Comparison of ENCODE assay signal across 14 cellular contexts in the genomic region with DNA sequence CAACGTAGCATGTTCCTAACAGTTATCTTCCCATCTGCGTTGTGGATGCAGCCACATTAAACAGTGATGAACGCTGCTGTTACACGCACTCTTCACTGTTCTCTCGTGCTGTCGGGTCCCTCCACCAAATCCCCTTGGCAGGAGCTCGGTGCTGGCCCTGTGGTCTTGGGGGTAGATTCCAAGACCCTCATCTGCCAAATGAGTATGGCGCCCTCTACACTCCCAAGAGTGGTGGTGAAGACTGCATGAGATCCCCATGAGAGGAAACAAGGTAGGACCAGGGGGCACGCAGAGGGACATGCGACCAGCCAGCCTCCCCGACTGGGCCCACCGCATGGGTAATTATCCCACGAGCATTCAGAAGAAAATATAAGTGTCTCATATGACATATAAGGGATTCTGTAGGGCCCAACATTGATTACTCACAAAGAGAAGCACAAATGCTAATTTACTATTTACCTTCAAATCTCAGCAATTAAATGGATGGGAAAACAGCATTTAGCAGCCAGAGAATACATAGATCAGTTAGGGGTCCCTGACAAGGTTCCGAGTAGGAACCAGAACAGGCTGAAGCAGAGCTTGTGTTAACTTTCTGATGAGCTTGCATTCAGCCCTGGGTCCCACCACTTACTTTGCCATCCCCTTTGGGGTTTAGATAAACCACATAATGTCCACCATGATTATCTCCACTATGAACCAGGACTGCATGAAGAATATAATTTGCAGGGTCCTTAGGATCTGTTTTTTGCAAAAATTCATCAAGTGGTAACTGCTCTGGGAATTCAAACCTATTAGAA. TPM values are rescaled to one million over a fixed set of nuclear protein-coding genes. Genes with fewer than 3 reads are reported as not detected.
DNase-seq lines count a peak whose midpoint lies in the region; ATAC-seq, FAIRE-seq and TF ChIP-seq lines count a peak whose summit lies in the region.
"Had no signal": no experiment of that assay in that cellular context is flagged by ENCODE, and none has a peak within 500 bp of the region (broad histone marks: within the 10 kb centered on the region; RNA-seq: fewer than 3 reads in every experiment).

No MANE protein-coding gene starts in this region.

- no peak for FAIRE-seq in HepG2 (lab: Jason Lieb, UNC)
- FAIRE-seq: endometrium had no signal

- H3K27ac ChIP-seq in CD4-positive, CD25-positive, alpha-beta regulatory T cell (ENCODE audit: insufficient read depth, low read length, poor library complexity, severe bottlenecking) = no peak overlapping the region
- H3K27ac ChIP-seq in HepG2 (ENCODE audit: extremely low read length, insufficient read depth, low read length) = no peak overlapping the region

- DNase-seq in CD4-positive, CD25-positive, alpha-beta regulatory T cell = no peak
- DNase-seq in GM13977 (ENCODE audit: low spot score) = no peak
- no peak for DNase-seq in astrocyte of the cerebellum (ENCODE audit: low read depth)
- peak; percentile 32 for DNase-seq in HepG2 (ENCODE audit: low spot score)
- no peak for DNase-seq in globus pallidus (ENCODE audit: low spot score)
- DNase-seq in SIG-M5 (lab: John Stamatoyannopoulos, UW) = no peak
- DNase-seq in OCI-M1 (lab: John Stamatoyannopoulos, UW) = no peak
- DNase-seq in NCI-H345 treated with DMSO at 0.1 percent for 48 hours (lab: John Stamatoyannopoulos, UW; ENCODE audit: unreplicated experiment) = no peak
- DNase-seq: DMS79, NCI-H510A had no signal

- intact Hi-C loops in HepG2 (cut with micrococcal nuclease; ENCODE audit: unreplicated experiment) = loop anchor here (1.0 to 5.0 kb wide), 3 partner anchors 102 to 231 kb away; no protein-coding TSS in a partner anchor

- no peak overlapping the region for H3K4me2 ChIP-seq in HepG2 (ENCODE audit: low read depth, low read length)

- peak overlapping the region in 2 of 3 donors; percentile 1 to 20 for H3K27ac Mint-ChIP-seq in CD4-positive, CD25-positive, alpha-beta regulatory T cell

- H3K27me3 ChIP-seq in CD4-positive, CD25-positive, alpha-beta regulatory T cell (ENCODE audit: control insufficient read depth, insufficient read depth, low read length) = no peaks in the 10 kb centered on the region
- H3K27me3 ChIP-seq in HepG2 (ENCODE audit: control insufficient read depth in 1 of 2, insufficient read depth in 2 of 2, low read length in 2 of 2) = no peaks in the 10 kb centered on the region

- H2AFZ ChIP-seq in HepG2 (ENCODE audit: low read length) = no peak overlapping the region

- peaks cover 4 to 10% (median 9%) of the 10 kb centered on the region in 4 donors for H3K4me1 Mint-ChIP-seq in CD4-positive, CD25-positive, alpha-beta regulatory T cell

- H3K9me3 ChIP-seq in CD4-positive, CD25-positive, alpha-beta regulatory T cell (ENCODE audit: control insufficient read depth in 2 of 2, low read length in 2 of 2) = no peaks in the 10 kb centered on the region
- no peaks in the 10 kb centered on the region for H3K9me3 ChIP-seq in HepG2 (ENCODE audit: low read length)

- TF ChIP-seq CTCF in GM13977 (IDR thresholded peaks at IDR 0.05; ENCODE audit: extremely low read depth, insufficient read depth, missing control alignments) = peak; percentile 22
- TF ChIP-seq CTCF in astrocyte of the cerebellum (IDR thresholded peaks at IDR 0.05; ENCODE audit: low read depth, low read length, missing control alignments) = peak; percentile 40
- TF ChIP-seq CTCF in HepG2 (CRISPR knock-in tag; IDR thresholded peaks at IDR 0.05) = peak; percentile 58

- TF ChIP-seq RAD21 in HepG2 (CRISPR knock-in tag; IDR thresholded peaks at IDR 0.05) = no peak

- BruUV-seq in HepG2 (replicated peaks; lab: Mats Ljungman, UMichigan) = no TSS peak

- POLR2A ChIA-PET in HepG2 (lab: Yijun Ruan, JAX) = no interaction called here

- peaks cover 11% of the 10 kb centered on the region; the same call in 1 of the 2 replicates for H4K20me1 ChIP-seq in HepG2 (ENCODE audit: insufficient read depth, low read length)

- H3K27me3 Mint-ChIP-seq in CD4-positive, CD25-positive, alpha-beta regulatory T cell = no peaks in the 10 kb centered on the region

- 90% methylated on average over 14 of the region's 14 CpGs for WGBS in HepG2 (ENCODE audit: low lambda C conversion rate)

- H3K36me3 ChIP-seq in CD4-positive, CD25-positive, alpha-beta regulatory T cell (ENCODE audit: control insufficient read depth, insufficient read depth, low read length) = peaks cover 95% of the 10 kb centered on the region
- H3K36me3 ChIP-seq in HepG2 (replicated peaks in 1 of 2; ENCODE audit: control insufficient read depth in 1 of 2, insufficient read depth in 2 of 2, low read length in 2 of 2) = peaks cover 64 to 95% of the 10 kb centered on the region in 2 experiments

- CTCF ChIA-PET in HepG2 (lab: Yijun Ruan, JAX; ENCODE audit: low intra/inter-chr PET ratio, low total read pairs) = interaction anchor here (1.4 to 2.5 kb wide), 4 partner anchors 31 to 229 kb away, joined by 7 to 20 read pairs (median 9); no protein-coding TSS in a partner anchor

- no peaks in the 10 kb centered on the region for H3K4me1 ChIP-seq in CD4-positive, CD25-positive, alpha-beta regulatory T cell (ENCODE audit: control insufficient read depth, insufficient read depth, low read length, poor library complexity, severe bottlenecking)
- no peaks in the 10 kb centered on the region for H3K4me1 ChIP-seq in HepG2 (ENCODE audit: insufficient read depth, low read length)

- no peak overlapping the region for H3K4me3 Mint-ChIP-seq in CD4-positive, CD25-positive, alpha-beta regulatory T cell

- no peak for TF ChIP-seq POLR2A in HepG2 (IDR thresholded peaks at IDR 0.05; ENCODE audit: insufficient read depth in 1 of 2, low read depth in 2 of 2, low read length in 2 of 2)

- in situ Hi-C loops in GM13977 (cut with MboI; ENCODE audit: low pct_unique_long_range_greater_than_20kb, low sequenced_read_pairs, unreplicated experiment) = no loop called here
- in situ Hi-C loops in astrocyte of the cerebellum (cut with HindIII; ENCODE audit: low sequenced_read_pairs) = loop anchor here (25.0 kb wide), 1 partner anchor 94 kb away; no protein-coding TSS in a partner anchor
- in situ Hi-C loops in HepG2 (cut with HindIII; ENCODE audit: extremely low pct_ligation_motif_present, low pct_unique_long_range_greater_than_20kb) = no loop called here

- peaks cover 59% of the 10 kb centered on the region for H3K36me3 Mint-ChIP-seq in CD4-positive, CD25-positive, alpha-beta regulatory T cell

- TF ChIP-seq EP300 in HepG2 (IDR thresholded peaks at IDR 0.05; ENCODE audit: low read depth in 2 of 2, low read length in 2 of 2) = no peak
- TF ChIP-seq EP300 in HepG2 (CRISPR knock-in tag; IDR thresholded peaks at IDR 0.05; ENCODE audit: borderline replicate concordance) = no peak

- H3K9ac ChIP-seq in HepG2 (ENCODE audit: insufficient read depth, low read depth, low read length) = no peak overlapping the region

- H3K4me3 ChIP-seq in CD4-positive, CD25-positive, alpha-beta regulatory T cell (ENCODE audit: low read depth, low read length) = no peak overlapping the region
- H3K4me3 ChIP-seq in astrocyte of the cerebellum (ENCODE audit: low read depth, low read length) = no peak overlapping the region
- H3K4me3 ChIP-seq in HepG2 (replicated peaks in 1 of 3; ENCODE audit: insufficient read depth in 1 of 3, low read depth in 2 of 3, low read length in 3 of 3) = no peak overlapping the region

- no peak for ATAC-seq in CD4-positive, CD25-positive, alpha-beta regulatory T cell (ENCODE audit: low read depth in 2 of 2)
- ATAC-seq in HepG2 = peak; percentile 67

- H3K9me3 Mint-ChIP-seq in CD4-positive, CD25-positive, alpha-beta regulatory T cell = no peaks in the 10 kb centered on the region

- no peaks in the 10 kb centered on the region for H3K79me2 ChIP-seq in HepG2 (ENCODE audit: insufficient read depth, low read length)

RNA-seq across cellular contexts. Expression of a gene that starts 23.8 kb away (rescaled TPM):
- total RNA-seq in CD4-positive, CD25-positive, alpha-beta regulatory T cell = not detected
- polyA plus RNA-seq in CD4-positive, CD25-positive, alpha-beta regulatory T cell = not detected
- not detected in 2 replicates for total RNA-seq in HepG2 (2016; rRNA removed; fragmentation: Illumina TruSeq; extraction: Trizol)
- total RNA-seq in HepG2 (2016; cell fraction: cytosol; rRNA removed; fragmentation: Illumina TruSeq; extraction: Trizol; ENCODE audit: low read depth) = not detected in 2 replicates
- not detected in 2 replicates for total RNA-seq in HepG2 (2016; cell fraction: insoluble cytoplasmic fraction; rRNA removed; fragmentation: Illumina TruSeq; extraction: Trizol)
- total RNA-seq in HepG2 (2016; cell fraction: membrane; rRNA removed; fragmentation: Illumina TruSeq; extraction: Trizol) = 0.19 TPM in 1 of 2 replicates, not detected in the other
- not detected in 2 replicates for total RNA-seq in HepG2 (2016; cell fraction: nucleus; rRNA removed; fragmentation: Illumina TruSeq; extraction: Trizol)
- 0.14 TPM in 1 of 2 replicates, not detected in the other for polyA plus RNA-seq in HepG2 (2011; rRNA removed)
- not detected in 2 replicates for polyA plus RNA-seq in HepG2 (2011; cell fraction: cytosol; rRNA removed)
- polyA plus RNA-seq in HepG2 (2011; cell fraction: nucleus; rRNA removed) = not detected in 2 replicates
- not detected in 2 replicates for polyA plus RNA-seq in HepG2 (2012)
- not detected in 2 replicates for polyA plus RNA-seq in HepG2 (2016; cell fraction: cytosol; fragmentation: Illumina TruSeq; extraction: Trizol; ENCODE audit: low read depth)
- polyA plus RNA-seq in HepG2 (2016; cell fraction: insoluble cytoplasmic fraction; fragmentation: Illumina TruSeq; extraction: Trizol; ENCODE audit: low read depth) = not detected in 2 replicates
- not detected in 2 replicates for polyA plus RNA-seq in HepG2 (2016; cell fraction: membrane; fragmentation: Illumina TruSeq; extraction: Trizol; ENCODE audit: low read depth)
- not detected in 2 replicates for polyA plus RNA-seq in HepG2 (2016; cell fraction: nucleus; fragmentation: Illumina TruSeq; extraction: Trizol; ENCODE audit: insufficient read depth, low read depth)
- polyA minus RNA-seq in HepG2 (2011; rRNA and poly(A)+ RNA removed; ENCODE audit: low replicate concordance) = 0.12 TPM in 1 of 2 replicates, not detected in the other
- polyA minus RNA-seq in HepG2 (2011; cell fraction: cytosol; rRNA and poly(A)+ RNA removed) = not detected in 2 replicates
- polyA minus RNA-seq in HepG2 (2011; cell fraction: nucleus; rRNA and poly(A)+ RNA removed) = not detected in 2 replicates
- total RNA-seq: LHCN-M2, urinary bladder had no signal
- polyA plus RNA-seq: adipose tissue, urinary bladder had no signal

RNA-seq across cellular contexts. Expression of a gene that starts 37.2 kb away (rescaled TPM):
- total RNA-seq in CD4-positive, CD25-positive, alpha-beta regulatory T cell = 55.3 TPM
- polyA plus RNA-seq in CD4-positive, CD25-positive, alpha-beta regulatory T cell = 10 to 100 TPM; 72.4 to 94.8 (median 76.9) TPM
- total RNA-seq in HepG2 (2016; rRNA removed; fragmentation: Illumina TruSeq; extraction: Trizol) = 345 and 349 TPM in 2 replicates
- 202 and 227 TPM in 2 replicates for total RNA-seq in HepG2 (2016; cell fraction: cytosol; rRNA removed; fragmentation: Illumina TruSeq; extraction: Trizol; ENCODE audit: low read depth)
- total RNA-seq in HepG2 (2016; cell fraction: insoluble cytoplasmic fraction; rRNA removed; fragmentation: Illumina TruSeq; extraction: Trizol) = 351 and 370 TPM in 2 replicates
- 185 and 210 TPM in 2 replicates for total RNA-seq in HepG2 (2016; cell fraction: membrane; rRNA removed; fragmentation: Illumina TruSeq; extraction: Trizol)
- total RNA-seq in HepG2 (2016; cell fraction: nucleus; rRNA removed; fragmentation: Illumina TruSeq; extraction: Trizol) = 126 and 138 TPM in 2 replicates
- 173 and 193 TPM in 2 replicates for polyA plus RNA-seq in HepG2 (2011; rRNA removed)
- 139 and 221 TPM in 2 replicates for polyA plus RNA-seq in HepG2 (2011; cell fraction: cytosol; rRNA removed)
- polyA plus RNA-seq in HepG2 (2011; cell fraction: nucleus; rRNA removed) = 209 and 223 TPM in 2 replicates
- polyA plus RNA-seq in HepG2 (2012) = 167 and 252 TPM in 2 replicates
- polyA plus RNA-seq in HepG2 (2016; cell fraction: cytosol; fragmentation: Illumina TruSeq; extraction: Trizol; ENCODE audit: low read depth) = 224 and 244 TPM in 2 replicates
- 425 and 448 TPM in 2 replicates for polyA plus RNA-seq in HepG2 (2016; cell fraction: insoluble cytoplasmic fraction; fragmentation: Illumina TruSeq; extraction: Trizol; ENCODE audit: low read depth)
- 197 and 214 TPM in 2 replicates for polyA plus RNA-seq in HepG2 (2016; cell fraction: membrane; fragmentation: Illumina TruSeq; extraction: Trizol; ENCODE audit: low read depth)
- polyA plus RNA-seq in HepG2 (2016; cell fraction: nucleus; fragmentation: Illumina TruSeq; extraction: Trizol; ENCODE audit: insufficient read depth, low read depth) = 269 and 287 TPM in 2 replicates
- polyA minus RNA-seq in HepG2 (2011; rRNA and poly(A)+ RNA removed; ENCODE audit: low replicate concordance) = 186 and 379 TPM in 2 replicates
- polyA minus RNA-seq in HepG2 (2011; cell fraction: cytosol; rRNA and poly(A)+ RNA removed) = 166 and 175 TPM in 2 replicates
- polyA minus RNA-seq in HepG2 (2011; cell fraction: nucleus; rRNA and poly(A)+ RNA removed) = 55.6 and 67.6 TPM in 2 replicates

RNA-seq across cellular contexts. Expression of a gene that starts 57.7 kb away (rescaled TPM):
- total RNA-seq in CD4-positive, CD25-positive, alpha-beta regulatory T cell = 296 TPM
- 1 to 10 TPM; 6.8 to 9.1 (median 7.0) TPM for polyA plus RNA-seq in CD4-positive, CD25-positive, alpha-beta regulatory T cell
- 173 and 177 TPM in 2 replicates for total RNA-seq in HepG2 (2016; rRNA removed; fragmentation: Illumina TruSeq; extraction: Trizol)
- total RNA-seq in HepG2 (2016; cell fraction: cytosol; rRNA removed; fragmentation: Illumina TruSeq; extraction: Trizol; ENCODE audit: low read depth) = 42.2 and 47.1 TPM in 2 replicates
- total RNA-seq in HepG2 (2016; cell fraction: insoluble cytoplasmic fraction; rRNA removed; fragmentation: Illumina TruSeq; extraction: Trizol) = 166 and 185 TPM in 2 replicates
- 53.5 and 58.7 TPM in 2 replicates for total RNA-seq in HepG2 (2016; cell fraction: membrane; rRNA removed; fragmentation: Illumina TruSeq; extraction: Trizol)
- 231 and 239 TPM in 2 replicates for total RNA-seq in HepG2 (2016; cell fraction: nucleus; rRNA removed; fragmentation: Illumina TruSeq; extraction: Trizol)
- 52.5 and 58.4 TPM in 2 replicates for polyA plus RNA-seq in HepG2 (2011; rRNA removed)
- 16.6 and 26.6 TPM in 2 replicates for polyA plus RNA-seq in HepG2 (2011; cell fraction: cytosol; rRNA removed)
- polyA plus RNA-seq in HepG2 (2011; cell fraction: nucleus; rRNA removed) = 77.7 and 102 TPM in 2 replicates
- 151 and 152 TPM in 2 replicates for polyA plus RNA-seq in HepG2 (2012)
- polyA plus RNA-seq in HepG2 (2016; cell fraction: cytosol; fragmentation: Illumina TruSeq; extraction: Trizol; ENCODE audit: low read depth) = 5.3 and 6.8 TPM in 2 replicates
- polyA plus RNA-seq in HepG2 (2016; cell fraction: insoluble cytoplasmic fraction; fragmentation: Illumina TruSeq; extraction: Trizol; ENCODE audit: low read depth) = 200 and 216 TPM in 2 replicates
- polyA plus RNA-seq in HepG2 (2016; cell fraction: membrane; fragmentation: Illumina TruSeq; extraction: Trizol; ENCODE audit: low read depth) = 18.6 and 26.0 TPM in 2 replicates
- polyA plus RNA-seq in HepG2 (2016; cell fraction: nucleus; fragmentation: Illumina TruSeq; extraction: Trizol; ENCODE audit: insufficient read depth, low read depth) = 243 and 249 TPM in 2 replicates
- polyA minus RNA-seq in HepG2 (2011; rRNA and poly(A)+ RNA removed; ENCODE audit: low replicate concordance) = 135 and 250 TPM in 2 replicates
- 49.2 and 87.1 TPM in 2 replicates for polyA minus RNA-seq in HepG2 (2011; cell fraction: cytosol; rRNA and poly(A)+ RNA removed)
- polyA minus RNA-seq in HepG2 (2011; cell fraction: nucleus; rRNA and poly(A)+ RNA removed) = 329 and 403 TPM in 2 replicates
